In the genomic region with DNA sequence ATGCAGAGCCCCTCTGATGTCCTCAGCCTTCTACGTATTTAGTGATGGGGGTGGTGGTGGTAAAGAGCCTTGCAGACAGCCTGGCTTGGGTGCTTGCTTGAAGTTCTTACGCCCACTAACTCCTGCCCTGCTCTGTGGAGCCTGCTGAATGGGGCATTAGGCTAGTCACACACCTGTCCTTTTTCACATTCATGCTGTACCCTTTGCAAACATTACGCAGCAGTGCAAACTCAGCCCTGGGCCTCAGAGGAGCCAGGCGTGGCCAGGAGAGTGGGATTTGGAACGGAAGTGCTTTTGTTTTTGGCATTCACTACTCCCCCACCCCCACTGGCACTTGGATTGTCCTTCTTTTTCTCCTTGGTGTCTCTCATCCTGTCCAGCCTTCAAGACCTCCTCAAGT, we compare ENCODE assay signal across 13 cellular contexts. TPM values are rescaled to one million over a fixed set of nuclear protein-coding genes. Genes with fewer than 3 reads are reported as not detected.
A peak's percentile ranks its signal among the peaks of the same experiment; 100 is the strongest.
DNase-seq lines count a peak whose midpoint lies in the region; ATAC-seq, FAIRE-seq and TF ChIP-seq lines count a peak whose summit lies in the region.
"Had no signal": no experiment of that assay in that cellular context is flagged by ENCODE, and none has a peak within 500 bp of the region (broad histone marks: within the 10 kb centered on the region; RNA-seq: fewer than 3 reads in every experiment).

No MANE protein-coding gene starts in this region.

- H3K4me1 ChIP-seq in Caco-2 = peaks cover 40% of the 10 kb centered on the region
- peaks cover 60 to 78% (median 68%) of the 10 kb centered on the region in 3 donors for H3K4me1 ChIP-seq in pancreas
- peaks cover 14% of the 10 kb centered on the region for H3K4me1 ChIP-seq in A673 (ENCODE audit: insufficient read depth, low read length, poor library complexity, severe bottlenecking)
- peaks cover 8% of the 10 kb centered on the region for H3K4me1 ChIP-seq in effector memory CD4-positive, alpha-beta T cell (ENCODE audit: control insufficient read depth, insufficient read depth, low read length, poor library complexity, severe bottlenecking)
- H3K4me1 ChIP-seq: SJCRH30 had no signal

- H3K27me3 Mint-ChIP-seq in Caco-2 (ENCODE audit: insufficient read depth, unreplicated experiment) = no peaks in the 10 kb centered on the region

- H3K27ac Mint-ChIP-seq in Caco-2 (ENCODE audit: unreplicated experiment) = peak overlapping the region; percentile 32
- H3K27ac Mint-ChIP-seq: dendritic cell treated with granulocyte-macrophage colony-stimulating factor and Interleukin-4, amounts not matched to agents 40 ng/mL and 50 ng/mL, for 4 days; stimulated activated memory B cell treated with anti-CD40 and anti-IgM and Interleukin-4, amounts not matched to agents 10 μg/mL and 1 μg/mL and 100 μg/mL, for 72 hours had no signal

- FAIRE-seq in pancreas (lab: Jason Lieb, UNC) = no peak

- H3K27ac ChIP-seq in dorsolateral prefrontal cortex = peak overlapping the region in 43 of 59 donors; percentile 3 to 97 (median 89)
- H3K27ac ChIP-seq in pancreas = peak overlapping the region; percentile 53 to 68 (median 58)
- H3K27ac ChIP-seq in A673 (ENCODE audit: low read depth, low read length, poor library complexity, severe bottlenecking) = no peak overlapping the region
- no peak overlapping the region for H3K27ac ChIP-seq in effector memory CD4-positive, alpha-beta T cell (ENCODE audit: insufficient read depth, low read length, poor library complexity, severe bottlenecking)
- H3K27ac ChIP-seq: SJCRH30 had no signal

- H3K36me3 Mint-ChIP-seq in Caco-2 (ENCODE audit: insufficient read depth, unreplicated experiment) = no peaks in the 10 kb centered on the region
- H3K36me3 Mint-ChIP-seq: stimulated activated memory B cell treated with anti-CD40 and anti-IgM and Interleukin-4, amounts not matched to agents 10 μg/mL and 1 μg/mL and 100 μg/mL, for 72 hours had no signal

- no peaks in the 10 kb centered on the region for H3K27me3 ChIP-seq in Caco-2 (replicated peaks; ENCODE audit: control insufficient read depth, insufficient read depth, low read length)
- H3K27me3 ChIP-seq in dorsolateral prefrontal cortex = no peaks in the 10 kb centered on the region
- H3K27me3 ChIP-seq in pancreas = no peaks in the 10 kb centered on the region
- no peaks in the 10 kb centered on the region for H3K27me3 ChIP-seq in A673 (replicated peaks; ENCODE audit: insufficient read depth, low read depth, low read length, poor library complexity)
- no peaks in the 10 kb centered on the region for H3K27me3 ChIP-seq in effector memory CD4-positive, alpha-beta T cell (replicated peaks; ENCODE audit: control insufficient read depth, insufficient read depth, low read length, poor library complexity, severe bottlenecking)
- H3K27me3 ChIP-seq: SJCRH30 had no signal

- BruUV-seq in Caco-2 (replicated peaks; lab: Mats Ljungman, UMichigan) (no TSS peak), A673 (replicated peaks; lab: Mats Ljungman, UMichigan) (no TSS peak)

- H3K9me3 Mint-ChIP-seq in Caco-2 (ENCODE audit: unreplicated experiment) = no peaks in the 10 kb centered on the region
- H3K9me3 Mint-ChIP-seq: dendritic cell treated with granulocyte-macrophage colony-stimulating factor and Interleukin-4, amounts not matched to agents 40 ng/mL and 50 ng/mL, for 4 days; stimulated activated memory B cell treated with anti-CD40 and anti-IgM and Interleukin-4, amounts not matched to agents 10 μg/mL and 1 μg/mL and 100 μg/mL, for 72 hours had no signal

- POLR2A ChIA-PET in Caco-2 (lab: Charles Lee) (no interaction called here), A673 (lab: Charles Lee; ENCODE audit: low non-redundant PET) (no interaction called here)

- H3K4me1 Mint-ChIP-seq in Caco-2 (ENCODE audit: low read depth, unreplicated experiment) = peaks cover 31% of the 10 kb centered on the region

- H3K4me3 ChIP-seq in Caco-2 (ENCODE audit: low read depth, low read length) = no peak overlapping the region
- peak overlapping the region in 1 of 59 donors; percentile 3 for H3K4me3 ChIP-seq in dorsolateral prefrontal cortex
- H3K4me3 ChIP-seq in pancreas = no peak overlapping the region
- H3K4me3 ChIP-seq in A673 (ENCODE audit: low read depth, low read length, poor library complexity, severe bottlenecking) = no peak overlapping the region
- no peak overlapping the region for H3K4me3 ChIP-seq in effector memory CD4-positive, alpha-beta T cell (ENCODE audit: insufficient read depth, low read depth, low read length, poor library complexity, severe bottlenecking)
- H3K4me3 ChIP-seq: SJCRH30 had no signal

- H3K36me3 ChIP-seq in Caco-2 (ENCODE audit: control insufficient read depth, insufficient read depth, low read length) (no peaks in the 10 kb centered on the region), pancreas (peaks cover 0 to 7% (median 2%) of the 10 kb centered on the region in 3 donors), A673 (ENCODE audit: insufficient read depth, low read length, poor library complexity, severe bottlenecking) (no peaks in the 10 kb centered on the region)
- H3K36me3 ChIP-seq in effector memory CD4-positive, alpha-beta T cell (ENCODE audit: control insufficient read depth, insufficient read depth, low read length) = no peaks in the 10 kb centered on the region
- H3K36me3 ChIP-seq: SJCRH30 had no signal

- DNase-seq in Caco-2 (peak; percentile 73 to 74), NCI-H2196 (lab: John Stamatoyannopoulos, UW; ENCODE audit: unreplicated experiment) (peak; percentile 85), dorsolateral prefrontal cortex (peak in 1 of 10 donors; percentile 31), pancreas (peak; percentile 75 to 91 (median 86)), putamen (ENCODE audit: low spot score) (no peak), A673 (ENCODE audit: low spot score) (no peak), GOT3 (lab: John Stamatoyannopoulos, UW) (no peak)
- no peak for DNase-seq in effector memory CD4-positive, alpha-beta T cell
- DNase-seq: NCI-H526; SJCRH30; stimulated activated CD4-positive, alpha-beta T cell treated with anti-CD3 and anti-CD28 coated beads, Interleukin-2, amount 100 ng/mL, for 48 hours had no signal

- CTCF ChIA-PET in Caco-2 (lab: Charles Lee) (interaction anchor here (0.7 kb wide), 1 partner anchor 26 kb away, joined by 3 read pairs; no protein-coding TSS in a partner anchor), A673 (lab: Charles Lee) (no interaction called here)

- no peaks in the 10 kb centered on the region for H3K9me3 ChIP-seq in Caco-2
- H3K9me3 ChIP-seq in pancreas = no peaks in the 10 kb centered on the region
- no peaks in the 10 kb centered on the region for H3K9me3 ChIP-seq in A673 (ENCODE audit: low read depth, low read length, poor library complexity, severe bottlenecking)
- no peaks in the 10 kb centered on the region for H3K9me3 ChIP-seq in effector memory CD4-positive, alpha-beta T cell (ENCODE audit: control insufficient read depth, low read length)
- H3K9me3 ChIP-seq: SJCRH30 had no signal

- 20 to 40% methylated on average over 5 of the region's 5 CpGs for WGBS in pancreas, 2 donors

- intact Hi-C loops in Caco-2 (cut with micrococcal nuclease; ENCODE audit: unreplicated experiment) (loop anchor here (1.0 kb wide), 1 partner anchor 8 kb away; no protein-coding TSS in a partner anchor), dorsolateral prefrontal cortex (cut with DNase I) (no loop called here), pancreas (cut with DNase I) (no loop called here), A673 (cut with micrococcal nuclease; ENCODE audit: unreplicated experiment) (no loop called here)

- H3K4me3 Mint-ChIP-seq in Caco-2 (ENCODE audit: unreplicated experiment) = no peak overlapping the region
- H3K4me3 Mint-ChIP-seq: dendritic cell treated with granulocyte-macrophage colony-stimulating factor and Interleukin-4, amounts not matched to agents 40 ng/mL and 50 ng/mL, for 4 days; stimulated activated memory B cell treated with anti-CD40 and anti-IgM and Interleukin-4, amounts not matched to agents 10 μg/mL and 1 μg/mL and 100 μg/mL, for 72 hours had no signal

- TF ChIP-seq CTCF in Caco-2 (IDR thresholded peaks at IDR 0.05; ENCODE audit: insufficient read depth in 1 of 2, low read depth in 1 of 2, low read length in 1 of 2, severe bottlenecking in 1 of 2, unreplicated experiment in 1 of 2) (no peak), dorsolateral prefrontal cortex (IDR thresholded peaks at IDR 0.05 in 54 of 56, conservative IDR thresholded peaks at IDR 0.05 in 2 of 56; ENCODE audit: low read depth in 1 of 56, partially characterized antibody in 56 of 56) (no peak), pancreas (IDR thresholded peaks at IDR 0.05) (no peak), A673 (conservative IDR thresholded peaks at IDR 0.05; ENCODE audit: low read depth, low read length) (no peak)

- ATAC-seq in pancreas = peak; percentile 83 to 88 (median 86)
- ATAC-seq: stimulated activated memory B cell treated with anti-CD40 and anti-IgM and Interleukin-4, amounts not matched to agents 10 μg/mL and 1 μg/mL and 100 μg/mL, for 72 hours had no signal

RNA-seq across cellular contexts. Expression of gene ZBTB16, which starts 26.5 kb away (rescaled TPM):
- total RNA-seq in Caco-2 (2022) (10.6 and 12.7 TPM in 2 replicates), dorsolateral prefrontal cortex (100 to 1,000 TPM in 118 of 120 experiments, 10 to 100 TPM in 2; 78.3 to 259 (median 179) TPM), pancreas (10 to 100 TPM in 5 of 6 donors, 1 to 10 TPM in 1; 8.1 to 76.4 (median 47.0) TPM), A673 (2021) (12.0 and 14.1 TPM in 2 replicates)
- 10 to 100 TPM; 12.0 to 41.3 TPM for polyA plus RNA-seq in pancreas
- total RNA-seq: SJCRH30 had no signal

Comparison
In these comparisons a context has a peak if more than half of its experiments do, and no peak if none do; other contexts are left out.
1. DNase-seq: peak in Caco-2 (2 of 2), NCI-H2196 (single experiment) and pancreas (6 of 6); none in putamen (single experiment), A673 (single experiment), effector memory CD4-positive, alpha-beta T cell (0 of 3) and GOT3 (single experiment).
2. H3K27ac ChIP-seq: peak in dorsolateral prefrontal cortex (43 of 59) and pancreas (4 of 4); none in A673 (single experiment) and effector memory CD4-positive, alpha-beta T cell (single experiment).